In the genomic region with DNA sequence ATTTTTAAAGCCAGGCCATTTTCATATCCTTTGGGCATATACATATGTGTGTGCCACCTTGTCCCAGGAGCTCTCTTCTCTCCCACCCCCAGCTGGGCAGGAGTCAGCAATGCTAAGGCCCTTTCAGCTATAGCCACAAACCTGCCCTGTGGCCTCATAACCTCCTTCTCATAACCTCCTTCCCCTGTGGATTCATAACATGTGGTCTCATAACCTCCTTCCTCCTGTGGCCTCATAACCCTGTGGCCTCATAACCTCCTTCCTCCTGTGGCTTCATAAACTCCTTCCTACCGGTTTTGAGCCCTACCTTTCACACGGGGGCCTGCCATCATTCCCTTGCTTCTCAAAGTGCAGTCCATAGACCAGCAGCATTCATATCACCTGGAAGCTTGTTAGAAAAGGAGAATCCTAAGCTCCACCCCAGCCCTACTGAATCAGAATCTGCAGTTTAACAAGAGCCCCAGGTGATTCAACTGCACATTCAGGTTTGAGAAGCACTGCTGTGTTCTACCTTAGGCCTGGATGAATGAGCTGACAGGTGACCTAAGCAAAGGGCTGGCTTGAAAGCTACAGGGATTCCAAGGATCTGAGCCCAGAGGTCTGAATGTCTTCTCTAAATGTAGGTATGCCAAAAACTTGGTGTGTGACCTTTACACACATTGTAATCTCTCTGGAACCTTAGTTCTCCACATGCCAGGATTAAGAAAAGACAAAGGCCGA, we compare ENCODE assay signal across 15 cellular contexts. TPM values are rescaled to one million over a fixed set of nuclear protein-coding genes. Genes with fewer than 3 reads are reported as not detected.
DNase-seq lines count a peak whose midpoint lies in the region; ATAC-seq and TF ChIP-seq lines count a peak whose summit lies in the region.
"Had no signal": no experiment of that assay in that cellular context is flagged by ENCODE, and none has a peak within 500 bp of the region (broad histone marks: within the 10 kb centered on the region; RNA-seq: fewer than 3 reads in every experiment).

No MANE protein-coding gene starts in this region.

- H3K27me3 Mint-ChIP-seq in CD8-positive, alpha-beta T cell (ENCODE audit: low read depth) = no peaks in the 10 kb centered on the region
- H3K27me3 Mint-ChIP-seq in H9 (ENCODE audit: low read depth) = no peaks in the 10 kb centered on the region
- no peaks in the 10 kb centered on the region for H3K27me3 Mint-ChIP-seq in T-cell

- H3K27ac ChIP-seq in CD8-positive, alpha-beta T cell (ENCODE audit: low read depth, low read length) = no peak overlapping the region
- no peak overlapping the region for H3K27ac ChIP-seq in H9 (ENCODE audit: insufficient read length, low read depth, low read length)
- no peak overlapping the region for H3K27ac ChIP-seq in transverse colon
- H3K27ac ChIP-seq: upper lobe of left lung had no signal

- in situ Hi-C loops in transverse colon (cut with MboI; ENCODE audit: low pct_ligation_motif_present in 1 of 4, low pct_unique_long_range_greater_than_20kb in 1 of 4, low sequenced_read_pairs in 3 of 4) = no loop called here

- H3K79me1 ChIP-seq in H9 (ENCODE audit: insufficient read depth, low read depth, low read length, poor library complexity, severe bottlenecking) = no peaks in the 10 kb centered on the region

- intact Hi-C loops in CD8-positive, alpha-beta T cell (cut with DNase I, micrococcal nuclease) = no loop called here
- intact Hi-C loops in transverse colon (cut with DNase I; ENCODE audit: low total_unique reads) = no loop called here

- H3K18ac ChIP-seq in H9 (ENCODE audit: insufficient read length, low read depth, low read length) = no peak overlapping the region

- no peak overlapping the region for H3K9ac ChIP-seq in H9 (ENCODE audit: extremely low read depth, insufficient read length, low read length)

- H3K36me3 ChIP-seq in CD8-positive, alpha-beta T cell (ENCODE audit: insufficient read depth, low read length) = no peaks in the 10 kb centered on the region
- no peaks in the 10 kb centered on the region for H3K36me3 ChIP-seq in transverse colon

- H3K4me1 Mint-ChIP-seq in CD8-positive, alpha-beta T cell (ENCODE audit: low read depth) = peaks cover 26% of the 10 kb centered on the region
- H3K4me1 Mint-ChIP-seq in H9 (peaks cover 37% of the 10 kb centered on the region in 2 experiments), T-cell (peaks cover 22 to 27% (median 25%) of the 10 kb centered on the region in 3 donors)
- H3K4me1 Mint-ChIP-seq: nephron had no signal

- no peak for TF ChIP-seq CTCF in CD8-positive, alpha-beta T cell (IDR thresholded peaks at IDR 0.05)
- no peak for TF ChIP-seq CTCF in H9 (conservative IDR thresholded peaks at IDR 0.05)
- TF ChIP-seq CTCF in transverse colon (IDR thresholded peaks at IDR 0.05) = no peak

- H3K4me1 ChIP-seq in CD8-positive, alpha-beta T cell (ENCODE audit: insufficient read depth, low read length) = peaks cover 12% of the 10 kb centered on the region
- H3K4me1 ChIP-seq in H9 (ENCODE audit: insufficient read depth, low read length) (peaks cover 12% of the 10 kb centered on the region; the same call in 1 of the 2 replicates), transverse colon (no peaks in the 10 kb centered on the region)
- H3K4me1 ChIP-seq: upper lobe of left lung had no signal

- H3K9me3 Mint-ChIP-seq in CD8-positive, alpha-beta T cell = no peaks in the 10 kb centered on the region
- H3K9me3 Mint-ChIP-seq in H9 (no peaks in the 10 kb centered on the region), T-cell (no peaks in the 10 kb centered on the region)
- H3K9me3 Mint-ChIP-seq: dendritic cell treated with granulocyte-macrophage colony-stimulating factor and Interleukin-4, amounts not matched to agents 40 ng/mL and 50 ng/mL, for 4 days; IgD-negative memory B cell; nephron had no signal

- H2BK12ac ChIP-seq in H9 (ENCODE audit: insufficient read length, low read depth, low read length) = no peak overlapping the region

- H3K4me2 ChIP-seq in H9 (ENCODE audit: insufficient read depth, insufficient read length, low read length) = no peak overlapping the region

- no peak overlapping the region for H4K8ac ChIP-seq in H9 (replicated peaks; ENCODE audit: insufficient read length, low read depth, low read length)

- H2AFZ ChIP-seq in H9 (ENCODE audit: low read length) = no peak overlapping the region

- H3K36me3 Mint-ChIP-seq in CD8-positive, alpha-beta T cell = no peaks in the 10 kb centered on the region
- H3K36me3 Mint-ChIP-seq in H9 (ENCODE audit: insufficient read depth in 1 of 3, low read depth in 3 of 3) (no peaks in the 10 kb centered on the region), T-cell (no peaks in the 10 kb centered on the region)
- H3K36me3 Mint-ChIP-seq: IgD-negative memory B cell had no signal

- POLR2A ChIA-PET in CD8-positive, alpha-beta T cell (lab: Charles Lee) = interaction anchor here (1.3 kb wide), 1 partner anchor 15 kb away, joined by 3 read pairs; no protein-coding TSS in a partner anchor
- POLR2A ChIA-PET in T-cell (lab: Charles Lee) = interaction anchor here (0.6 to 0.8 kb wide), 2 partner anchors 8 to 62 kb away, joined by 3 to 4 read pairs; no protein-coding TSS in a partner anchor

- no peak overlapping the region for H3K4ac ChIP-seq in H9 (ENCODE audit: low read depth, low read length)

- no peaks in the 10 kb centered on the region for H3K9me3 ChIP-seq in CD8-positive, alpha-beta T cell (ENCODE audit: low read length)
- H3K9me3 ChIP-seq in H9 (ENCODE audit: control insufficient read depth, low read depth, low read length) (no peaks in the 10 kb centered on the region), transverse colon (no peaks in the 10 kb centered on the region)
- H3K9me3 ChIP-seq: upper lobe of left lung had no signal

- no peak overlapping the region for H4K91ac ChIP-seq in H9 (ENCODE audit: insufficient read length, low read depth, low read length)

- no peak for DNase-seq in CD8-positive, alpha-beta T cell
- DNase-seq in H9 = no peak
- peak in 1 of 34 experiments; percentile 0 for DNase-seq in T-cell
- DNase-seq in islet precursor cell = peak; percentile 68
- DNase-seq in effector CD4-positive, alpha-beta T cell = no peak
- no peak for DNase-seq in transverse colon
- DNase-seq: aorta, NCI-H1694, NCI-H69, upper lobe of left lung had no signal

- no peaks in the 10 kb centered on the region for H3K79me2 ChIP-seq in H9 (ENCODE audit: insufficient read depth, low read length)

- no peak overlapping the region for H3K4me3 Mint-ChIP-seq in CD8-positive, alpha-beta T cell
- H3K4me3 Mint-ChIP-seq in H9 (no peak overlapping the region), T-cell (peak overlapping the region in 1 of 3 donors; percentile 2)
- H3K4me3 Mint-ChIP-seq: dendritic cell treated with granulocyte-macrophage colony-stimulating factor and Interleukin-4, amounts not matched to agents 40 ng/mL and 50 ng/mL, for 4 days; IgD-negative memory B cell; nephron had no signal

- H4K5ac ChIP-seq in H9 (ENCODE audit: insufficient read length, low read depth, low read length) = no peak overlapping the region

- no peaks in the 10 kb centered on the region for H4K20me1 ChIP-seq in H9 (ENCODE audit: control insufficient read depth, insufficient read depth, insufficient read length)

- no peak overlapping the region for H2BK20ac ChIP-seq in H9 (ENCODE audit: low read depth, low read length, poor library complexity, severe bottlenecking)

- no peak overlapping the region for H2BK5ac ChIP-seq in H9 (ENCODE audit: insufficient read length, low read length)

- H3K56ac ChIP-seq in H9 (ENCODE audit: insufficient read length, low read depth, low read length) = no peak overlapping the region

- CTCF ChIA-PET in CD8-positive, alpha-beta T cell (lab: Charles Lee) = interaction anchor here (0.7 to 1.7 kb wide), 3 partner anchors 8 to 46 kb away, joined by 3 to 5 read pairs (median 3); no protein-coding TSS in a partner anchor
- CTCF ChIA-PET in T-cell (lab: Charles Lee) = interaction anchor here (0.5 to 1.1 kb wide), 3 partner anchors 15 to 804 kb away, joined by 3 to 4 read pairs (median 3); no protein-coding TSS in a partner anchor

- no peak overlapping the region for H3K4me3 ChIP-seq in CD8-positive, alpha-beta T cell (ENCODE audit: low read depth, low read length)
- no peak overlapping the region for H3K4me3 ChIP-seq in transverse colon
- H3K4me3 ChIP-seq: upper lobe of left lung had no signal

- no peaks in the 10 kb centered on the region for H3K23me2 ChIP-seq in H9 (ENCODE audit: insufficient read length, low read depth, low read length, poor library complexity, severe bottlenecking)

- H3K27me3 ChIP-seq in CD8-positive, alpha-beta T cell (ENCODE audit: insufficient read depth, low read length) = no peaks in the 10 kb centered on the region
- no peaks in the 10 kb centered on the region for H3K27me3 ChIP-seq in H9 (ENCODE audit: insufficient read depth, low read length)
- no peaks in the 10 kb centered on the region for H3K27me3 ChIP-seq in transverse colon
- H3K27me3 ChIP-seq: upper lobe of left lung had no signal

- no peak overlapping the region for H2BK120ac ChIP-seq in H9 (ENCODE audit: low read depth, low read length, poor library complexity, severe bottlenecking)

- no CpG with 5 or more reads among the region's 3 CpGs for WGBS in H9 (ENCODE audit: extremely low coverage, insufficient read length, low lambda C conversion rate)
- 40 to 59% methylated on average over 1 to 3 of the region's 3 CpGs for WGBS in transverse colon (ENCODE audit: low coverage in 1 of 2), 2 donors

- no peak overlapping the region for H2AK5ac ChIP-seq in H9 (ENCODE audit: insufficient read length, low read length)

- H3T11ph ChIP-seq in H9 (ENCODE audit: low read length) = no peak overlapping the region

- H3K23ac ChIP-seq in H9 (ENCODE audit: insufficient read length, low read depth, low read length) = no peak overlapping the region

- no peak for TF ChIP-seq POLR2A in transverse colon (IDR thresholded peaks at IDR 0.05)

- peak; percentile 20 for ATAC-seq in CD8-positive, alpha-beta T cell
- ATAC-seq in T-cell (replicated peaks in 1 of 4) = peak in 3 of 4 experiments; percentile 28 to 78 (median 54)
- ATAC-seq in HG03159 (IDR thresholded peaks at IDR 0.05; ENCODE audit: unreplicated experiment) = no peak
- no peak for ATAC-seq in GM21381 (IDR thresholded peaks at IDR 0.05; ENCODE audit: unreplicated experiment)

- no peak overlapping the region for H3K14ac ChIP-seq in H9 (ENCODE audit: insufficient read depth, low read length)

- no peak overlapping the region for H2BK15ac ChIP-seq in H9 (ENCODE audit: low read depth, low read length)

- TF ChIP-seq EP300 in transverse colon (IDR thresholded peaks at IDR 0.05; ENCODE audit: low read depth) = no peak

- H3K27ac Mint-ChIP-seq in CD8-positive, alpha-beta T cell = no peak overlapping the region
- H3K27ac Mint-ChIP-seq in H9 (peak overlapping the region; percentile 31 to 96 (median 69)), T-cell (peak overlapping the region; percentile 3 to 6)
- H3K27ac Mint-ChIP-seq: dendritic cell treated with granulocyte-macrophage colony-stimulating factor and Interleukin-4, amounts not matched to agents 40 ng/mL and 50 ng/mL, for 4 days; nephron had no signal

RNA-seq across cellular contexts. Expression of a gene that starts 41.9 kb away (rescaled TPM):
- total RNA-seq in CD8-positive, alpha-beta T cell = 1 to 10 TPM; 4.4 TPM
- total RNA-seq in H9 (2021) (7.1 and 7.6 TPM in 2 replicates), T-cell (10 to 100 TPM in 3 of 5 donors, 1 to 10 TPM in 2; 6.7 to 15.8 (median 14.3) TPM), transverse colon (10 to 100 TPM in 3 of 4 donors, 1 to 10 TPM in 1; 7.1 to 22.7 (median 16.3) TPM)

RNA-seq across cellular contexts. Expression of a gene that starts 46.1 kb away (rescaled TPM):
- total RNA-seq in CD8-positive, alpha-beta T cell = 1 to 10 TPM; 2.6 to 3.3 TPM
- total RNA-seq in H9 (2021) (0.75 and 0.87 TPM in 2 replicates), T-cell (1 to 10 TPM; 1.2 to 5.2 (median 2.5) TPM), transverse colon (10 to 100 TPM in 1 of 4 donors, 1 to 10 TPM in 2, not detected in 1; 1.9 to 13.2 (median 5.5) TPM)

RNA-seq across cellular contexts. Expression of a gene that starts 59.2 kb away (rescaled TPM):
- 10 to 100 TPM; 35.1 to 36.1 TPM for total RNA-seq in CD8-positive, alpha-beta T cell
- total RNA-seq in H9 (2021) (17.6 and 19.0 TPM in 2 replicates), T-cell (10 to 100 TPM; 20.6 to 26.8 (median 23.7) TPM), transverse colon (10 to 100 TPM; 12.0 to 28.7 (median 20.0) TPM)

Comparison
In these comparisons a context has a peak if more than half of its experiments do, and no peak if none do; other contexts are left out.
1. ATAC-seq: peak in CD8-positive, alpha-beta T cell (single experiment) and T-cell (3 of 4); none in HG03159 (single experiment) and GM21381 (single experiment).